9 cellular contexts compared by ENCODE assay signal in genomic region chr5:172901012-172901780, GRCh38. TPM values are rescaled to one million over a fixed set of nuclear protein-coding genes. Genes with fewer than 3 reads are reported as not detected.
A peak's percentile ranks its signal among the peaks of the same experiment; 100 is the strongest.
DNase-seq lines count a peak whose midpoint lies in the region; ATAC-seq and TF ChIP-seq lines count a peak whose summit lies in the region.
"Had no signal": no experiment of that assay in that cellular context is flagged by ENCODE, and none has a peak within 500 bp of the region (broad histone marks: within the 10 kb centered on the region; RNA-seq: fewer than 3 reads in every experiment).

No MANE protein-coding gene starts in this region.

- no peaks in the 10 kb centered on the region for H3K27me3 Mint-ChIP-seq in activated T-cell treated with anti-CD3 and anti-CD28 coated beads, Interleukin-2, amount 50 U/mL, for 24 hours

- intact Hi-C loops in left ventricle myocardium superior (cut with micrococcal nuclease) (loop anchor here (10.0 kb wide), 1 partner anchor 126 kb away; the partner anchor contains the start of gene DUSP1), prostate gland (cut with DNase I) (no loop called here)

- H3K27ac ChIP-seq in BLaER1 treated with 17β-estradiol and CSF1 and Interleukin-3, amounts not matched to agents 10 nM and 100 nM, result peak overlapping the region in 7 of 11 experiments; percentile 11 to 59 (median 40); a peak in 11 of 22 replicates
- H3K27ac ChIP-seq in VCaP (peak overlapping the region; percentile 87), prostate gland (peak overlapping the region; percentile 95 to 96), MM.1S (ENCODE audit: low read length) (no peak overlapping the region)

- H3K79me2 ChIP-seq in MM.1S (ENCODE audit: low read length), result peaks cover 47% of the 10 kb centered on the region

- no peak overlapping the region for H3K27ac Mint-ChIP-seq in activated T-cell treated with anti-CD3 and anti-CD28 coated beads, Interleukin-2, amount 50 U/mL, for 24 hours

- H3K36me3 Mint-ChIP-seq in activated T-cell treated with anti-CD3 and anti-CD28 coated beads, Interleukin-2, amount 50 U/mL, for 24 hours (ENCODE audit: low read depth), result peaks cover 40% of the 10 kb centered on the region

- H3K9me3 ChIP-seq in BLaER1 treated with 17β-estradiol and CSF1 and Interleukin-3, amounts not matched to agents 10 nM and 100 nM (replicated peaks in 1 of 11), result no peaks in the 10 kb centered on the region
- H3K9me3 ChIP-seq in prostate gland (no peaks in the 10 kb centered on the region), MM.1S (replicated peaks; ENCODE audit: insufficient read depth, low read length) (no peaks in the 10 kb centered on the region)

- H3K4me1 ChIP-seq in BLaER1 treated with 17β-estradiol and CSF1 and Interleukin-3, amounts not matched to agents 10 nM and 100 nM, result peaks cover 20 to 73% (median 47%) of the 10 kb centered on the region in 10 experiments
- H3K4me1 ChIP-seq in prostate gland (replicated peaks) (peaks cover 37% of the 10 kb centered on the region), MM.1S (ENCODE audit: low read length) (no peaks in the 10 kb centered on the region)

- H3K4me3 Mint-ChIP-seq in activated T-cell treated with anti-CD3 and anti-CD28 coated beads, Interleukin-2, amount 50 U/mL, for 24 hours, result no peak overlapping the region

- no peaks in the 10 kb centered on the region for H3F3A ChIP-seq in MM.1S (ENCODE audit: insufficient read depth, low read length)

- TF ChIP-seq CTCF in VCaP (conservative IDR thresholded peaks at IDR 0.05), result no peak
- no peak for TF ChIP-seq CTCF in prostate gland (IDR thresholded peaks at IDR 0.05)
- TF ChIP-seq CTCF in MM.1S (IDR thresholded peaks at IDR 0.05; ENCODE audit: low read length), result no peak

- peaks cover 7% of the 10 kb centered on the region for H3K4me1 Mint-ChIP-seq in activated T-cell treated with anti-CD3 and anti-CD28 coated beads, Interleukin-2, amount 50 U/mL, for 24 hours (ENCODE audit: low read depth)

- H4K20me1 ChIP-seq in BLaER1 treated with 17β-estradiol and CSF1 and Interleukin-3, amounts not matched to agents 10 nM and 100 nM, result peaks cover 0 to 25% (median 3%) of the 10 kb centered on the region in 11 experiments; a peak in 6 of 22 replicates
- no peaks in the 10 kb centered on the region; the same call in 1 of the 2 replicates for H4K20me1 ChIP-seq in MM.1S (ENCODE audit: insufficient read depth, low read length)

- H3K9me3 Mint-ChIP-seq in activated T-cell treated with anti-CD3 and anti-CD28 coated beads, Interleukin-2, amount 50 U/mL, for 24 hours, result no peaks in the 10 kb centered on the region

- H3K9me2 ChIP-seq in MM.1S (replicated peaks; ENCODE audit: insufficient read depth, low read length), result no peaks in the 10 kb centered on the region

- no peak for TF ChIP-seq POLR2A in prostate gland (IDR thresholded peaks at IDR 0.05)

- H2AFZ ChIP-seq in MM.1S (ENCODE audit: low read length), result no peak overlapping the region

- peak overlapping the region in 4 of 11 experiments; percentile 23 to 35 (median 33); a peak in 7 of 22 replicates for H3K4me2 ChIP-seq in BLaER1 treated with 17β-estradiol and CSF1 and Interleukin-3, amounts not matched to agents 10 nM and 100 nM
- H3K4me2 ChIP-seq in MM.1S (ENCODE audit: low read depth, low read length), result no peak overlapping the region

- DNase-seq in left ventricle myocardium superior, result peak; percentile 62
- DNase-seq in prostate gland (ENCODE audit: low spot score), result no peak
- no peak for DNase-seq in MM.1S
- no peak for DNase-seq in DMS114 treated with DMSO at 0.1 percent for 48 hours (lab: John Stamatoyannopoulos, UW; ENCODE audit: unreplicated experiment)
- no peak for DNase-seq in NCI-H1417 treated with DMSO at 0.1 percent for 48 hours (lab: John Stamatoyannopoulos, UW)
- DNase-seq in activated T-cell treated with anti-CD3 and anti-CD28 coated beads, Interleukin-2, amount 50 U/mL, for 24 hours, result no peak

- no peaks in the 10 kb centered on the region for H3K27me3 ChIP-seq in BLaER1 treated with 17β-estradiol and CSF1 and Interleukin-3, amounts not matched to agents 10 nM and 100 nM
- no peaks in the 10 kb centered on the region for H3K27me3 ChIP-seq in prostate gland (replicated peaks; ENCODE audit: insufficient read depth)
- H3K27me3 ChIP-seq in MM.1S (replicated peaks; ENCODE audit: insufficient read depth, low read length), result no peaks in the 10 kb centered on the region

- peak; percentile 48 for ATAC-seq in left ventricle myocardium superior
- ATAC-seq: HCT116 had no signal

- H3K9ac ChIP-seq in BLaER1 treated with 17β-estradiol and CSF1 and Interleukin-3, amounts not matched to agents 10 nM and 100 nM, result no peak overlapping the region; a peak in 1 of 22 replicates
- H3K9ac ChIP-seq in MM.1S (ENCODE audit: low read length), result no peak overlapping the region

- no peak overlapping the region for H3K4me3 ChIP-seq in BLaER1 treated with 17β-estradiol and CSF1 and Interleukin-3, amounts not matched to agents 10 nM and 100 nM
- no peak overlapping the region for H3K4me3 ChIP-seq in prostate gland
- no peak overlapping the region for H3K4me3 ChIP-seq in MM.1S (ENCODE audit: low read length)

- 70% methylated on average over 10 of the region's 10 CpGs for WGBS in prostate gland

- H3K36me3 ChIP-seq in BLaER1 treated with 17β-estradiol and CSF1 and Interleukin-3, amounts not matched to agents 10 nM and 100 nM, result peaks cover 54 to 99% (median 86%) of the 10 kb centered on the region in 11 experiments
- H3K36me3 ChIP-seq in prostate gland (no peaks in the 10 kb centered on the region), MM.1S (replicated peaks; ENCODE audit: insufficient read depth, low read length) (0 out of 2 replicates have a peak, but pooled peaks cover 3% of the 10 kb centered on the region)

RNA-seq across cellular contexts. Expression of gene RPL26L1, which starts 58.0 kb away (rescaled TPM):
- total RNA-seq in left ventricle myocardium superior (22.3 TPM), prostate gland (10 to 100 TPM; 20.4 to 47.6 TPM)
